In the genomic region with DNA sequence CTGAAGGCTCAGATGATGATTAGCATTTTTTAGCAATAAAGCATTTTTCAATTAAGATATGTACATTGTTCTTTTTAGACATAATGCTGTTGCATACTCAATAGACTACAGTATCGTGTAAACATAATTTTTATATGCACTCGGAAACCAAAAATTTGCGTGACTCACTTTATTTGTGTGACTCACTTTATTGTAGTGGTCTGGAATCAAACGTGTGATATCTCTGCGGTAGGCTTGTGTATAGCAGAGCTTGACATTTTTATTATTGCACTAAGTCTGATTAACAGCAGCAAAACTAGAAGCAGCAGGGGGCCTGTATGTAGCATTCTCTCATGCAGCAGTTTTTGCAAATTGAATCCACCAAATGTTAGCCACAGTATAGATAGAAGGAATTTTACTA, we compare ENCODE assay signal across 1 cellular context.
TF ChIP-seq lines count a peak whose summit lies in the region.

No MANE protein-coding gene starts in this region.

TF ChIP-seq in HEK293, 187 proteins besides CTCF, POLR2A, EP300 and RAD21 (continued from another document and continues in another):
- TF ChIP-seq ZNF18 (tag by site-specific recombination; IDR thresholded peaks at IDR 0.05) (peak; percentile 87), ZNF658 (tag by site-specific recombination; IDR thresholded peaks at IDR 0.05) (no peak), ZNF561 (tag by site-specific recombination; IDR thresholded peaks at IDR 0.05; ENCODE audit: borderline replicate concordance) (peak; percentile 83), SETDB1 (IDR thresholded peaks at IDR 0.05; ENCODE audit: insufficient read length, low read length) (no peak), ZNF184 (tag by site-specific recombination; IDR thresholded peaks at IDR 0.05) (0 out of 2 replicates have a peak, but pooled peaks have one; percentile 16), ZNF175 (tag by site-specific recombination; IDR thresholded peaks at IDR 0.05) (no peak), ELK4 (IDR thresholded peaks at IDR 0.05; ENCODE audit: borderline replicate concordance, low read depth, low read length) (no peak), ZNF223 (tag by site-specific recombination; IDR thresholded peaks at IDR 0.05) (no peak), ZNF404 (tag by site-specific recombination; IDR thresholded peaks at IDR 0.05) (no peak), YY2 (tag by site-specific recombination; IDR thresholded peaks at IDR 0.05) (no peak), ZFP37 (tag by site-specific recombination; IDR thresholded peaks at IDR 0.05) (no peak), KLF16 (tag by site-specific recombination; IDR thresholded peaks at IDR 0.05) (no peak), MZF1 (tag by site-specific recombination; IDR thresholded peaks at IDR 0.05; ENCODE audit: borderline replicate concordance) (no peak; the same call in 1 of the 2 replicates), SP3 (tag by site-specific recombination; IDR thresholded peaks at IDR 0.05) (no peak), ZFP69B (tag by site-specific recombination; IDR thresholded peaks at IDR 0.05) (peak; percentile 45; the same call in 1 of the 2 replicates), ZNF2 (tag by site-specific recombination; IDR thresholded peaks at IDR 0.05) (peak; percentile 24; the same call in 1 of the 2 replicates), PRDM6 (tag by site-specific recombination; IDR thresholded peaks at IDR 0.05) (peak; percentile 92), ZBTB1 (tag by site-specific recombination; IDR thresholded peaks at IDR 0.05) (0 out of 2 replicates have a peak, but pooled peaks have one; percentile 41), ZNF624 (tag by site-specific recombination; IDR thresholded peaks at IDR 0.05) (no peak), GLI2 (tag by site-specific recombination; IDR thresholded peaks at IDR 0.05; ENCODE audit: borderline replicate concordance, low read depth) (peak; percentile 90), HOXC10 (CRISPR knock-in tag; IDR thresholded peaks at IDR 0.05) (no peak), ZNF394 (tag by site-specific recombination; IDR thresholded peaks at IDR 0.05; ENCODE audit: borderline replicate concordance) (no peak), BCL6B (tag by site-specific recombination; IDR thresholded peaks at IDR 0.05) (no peak), ZNF449 (tag by site-specific recombination; IDR thresholded peaks at IDR 0.05) (no peak), ZNF112 (tag by site-specific recombination; IDR thresholded peaks at IDR 0.05) (no peak), ZNF48 (tag by site-specific recombination; IDR thresholded peaks at IDR 0.05) (no peak), ZNF664 (tag by site-specific recombination; IDR thresholded peaks at IDR 0.05) (no peak), ZSCAN18 (tag by site-specific recombination; IDR thresholded peaks at IDR 0.05) (no peak), ZNF354C (tag by site-specific recombination; IDR thresholded peaks at IDR 0.05; ENCODE audit: borderline replicate concordance, low read depth) (no peak), ZNF510 (tag by site-specific recombination; IDR thresholded peaks at IDR 0.05; ENCODE audit: insufficient replicate concordance) (no peak), PBX3 (CRISPR knock-in tag; IDR thresholded peaks at IDR 0.05) (no peak), TCF7L2 (IDR thresholded peaks at IDR 0.05; ENCODE audit: borderline replicate concordance, low read depth, low read length) (peak; percentile 91), ZNF670 (tag by site-specific recombination; IDR thresholded peaks at IDR 0.05; ENCODE audit: low read depth) (no peak), ZNF138 (tag by site-specific recombination; IDR thresholded peaks at IDR 0.05; ENCODE audit: borderline replicate concordance) (no peak), ZNF146 (tag by site-specific recombination; IDR thresholded peaks at IDR 0.05) (no peak), ZNF843 (tag by site-specific recombination; IDR thresholded peaks at IDR 0.05) (peak; percentile 98)
- TF ChIP-seq, protein P1, sequence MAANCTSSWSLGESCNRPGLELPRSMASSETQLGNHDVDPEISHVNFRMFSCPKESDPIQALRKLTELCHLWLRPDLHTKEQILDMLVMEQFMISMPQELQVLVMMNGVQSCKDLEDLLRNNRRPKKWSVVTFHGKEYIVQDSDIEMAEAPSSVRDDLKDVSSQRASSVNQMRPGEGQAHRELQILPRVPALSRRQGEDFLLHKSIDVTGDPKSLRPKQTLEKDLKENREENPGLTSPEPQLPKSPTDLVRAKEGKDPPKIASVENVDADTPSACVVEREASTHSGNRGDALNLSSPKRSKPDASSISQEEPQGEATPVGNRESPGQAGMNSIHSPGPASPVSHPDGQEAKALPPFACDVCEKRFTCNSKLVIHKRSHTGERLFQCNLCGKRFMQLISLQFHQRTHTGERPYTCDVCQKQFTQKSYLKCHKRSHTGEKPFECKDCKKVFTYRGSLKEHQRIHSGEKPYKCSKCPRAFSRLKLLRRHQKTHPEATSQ (tag by site-specific recombination; IDR thresholded peaks at IDR 0.05): 0 out of 2 replicates have a peak, but pooled peaks have one; percentile 22
- TF ChIP-seq, protein P2, sequence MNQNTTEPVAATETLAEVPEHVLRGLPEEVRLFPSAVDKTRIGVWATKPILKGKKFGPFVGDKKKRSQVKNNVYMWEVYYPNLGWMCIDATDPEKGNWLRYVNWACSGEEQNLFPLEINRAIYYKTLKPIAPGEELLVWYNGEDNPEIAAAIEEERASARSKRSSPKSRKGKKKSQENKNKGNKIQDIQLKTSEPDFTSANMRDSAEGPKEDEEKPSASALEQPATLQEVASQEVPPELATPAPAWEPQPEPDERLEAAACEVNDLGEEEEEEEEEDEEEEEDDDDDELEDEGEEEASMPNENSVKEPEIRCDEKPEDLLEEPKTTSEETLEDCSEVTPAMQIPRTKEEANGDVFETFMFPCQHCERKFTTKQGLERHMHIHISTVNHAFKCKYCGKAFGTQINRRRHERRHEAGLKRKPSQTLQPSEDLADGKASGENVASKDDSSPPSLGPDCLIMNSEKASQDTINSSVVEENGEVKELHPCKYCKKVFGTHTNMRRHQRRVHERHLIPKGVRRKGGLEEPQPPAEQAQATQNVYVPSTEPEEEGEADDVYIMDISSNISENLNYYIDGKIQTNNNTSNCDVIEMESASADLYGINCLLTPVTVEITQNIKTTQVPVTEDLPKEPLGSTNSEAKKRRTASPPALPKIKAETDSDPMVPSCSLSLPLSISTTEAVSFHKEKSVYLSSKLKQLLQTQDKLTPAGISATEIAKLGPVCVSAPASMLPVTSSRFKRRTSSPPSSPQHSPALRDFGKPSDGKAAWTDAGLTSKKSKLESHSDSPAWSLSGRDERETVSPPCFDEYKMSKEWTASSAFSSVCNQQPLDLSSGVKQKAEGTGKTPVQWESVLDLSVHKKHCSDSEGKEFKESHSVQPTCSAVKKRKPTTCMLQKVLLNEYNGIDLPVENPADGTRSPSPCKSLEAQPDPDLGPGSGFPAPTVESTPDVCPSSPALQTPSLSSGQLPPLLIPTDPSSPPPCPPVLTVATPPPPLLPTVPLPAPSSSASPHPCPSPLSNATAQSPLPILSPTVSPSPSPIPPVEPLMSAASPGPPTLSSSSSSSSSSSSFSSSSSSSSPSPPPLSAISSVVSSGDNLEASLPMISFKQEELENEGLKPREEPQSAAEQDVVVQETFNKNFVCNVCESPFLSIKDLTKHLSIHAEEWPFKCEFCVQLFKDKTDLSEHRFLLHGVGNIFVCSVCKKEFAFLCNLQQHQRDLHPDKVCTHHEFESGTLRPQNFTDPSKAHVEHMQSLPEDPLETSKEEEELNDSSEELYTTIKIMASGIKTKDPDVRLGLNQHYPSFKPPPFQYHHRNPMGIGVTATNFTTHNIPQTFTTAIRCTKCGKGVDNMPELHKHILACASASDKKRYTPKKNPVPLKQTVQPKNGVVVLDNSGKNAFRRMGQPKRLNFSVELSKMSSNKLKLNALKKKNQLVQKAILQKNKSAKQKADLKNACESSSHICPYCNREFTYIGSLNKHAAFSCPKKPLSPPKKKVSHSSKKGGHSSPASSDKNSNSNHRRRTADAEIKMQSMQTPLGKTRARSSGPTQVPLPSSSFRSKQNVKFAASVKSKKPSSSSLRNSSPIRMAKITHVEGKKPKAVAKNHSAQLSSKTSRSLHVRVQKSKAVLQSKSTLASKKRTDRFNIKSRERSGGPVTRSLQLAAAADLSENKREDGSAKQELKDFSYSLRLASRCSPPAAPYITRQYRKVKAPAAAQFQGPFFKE (tag by site-specific recombination; IDR thresholded peaks at IDR 0.05; ENCODE audit: borderline replicate concordance): no peak
- TF ChIP-seq, protein P3, sequence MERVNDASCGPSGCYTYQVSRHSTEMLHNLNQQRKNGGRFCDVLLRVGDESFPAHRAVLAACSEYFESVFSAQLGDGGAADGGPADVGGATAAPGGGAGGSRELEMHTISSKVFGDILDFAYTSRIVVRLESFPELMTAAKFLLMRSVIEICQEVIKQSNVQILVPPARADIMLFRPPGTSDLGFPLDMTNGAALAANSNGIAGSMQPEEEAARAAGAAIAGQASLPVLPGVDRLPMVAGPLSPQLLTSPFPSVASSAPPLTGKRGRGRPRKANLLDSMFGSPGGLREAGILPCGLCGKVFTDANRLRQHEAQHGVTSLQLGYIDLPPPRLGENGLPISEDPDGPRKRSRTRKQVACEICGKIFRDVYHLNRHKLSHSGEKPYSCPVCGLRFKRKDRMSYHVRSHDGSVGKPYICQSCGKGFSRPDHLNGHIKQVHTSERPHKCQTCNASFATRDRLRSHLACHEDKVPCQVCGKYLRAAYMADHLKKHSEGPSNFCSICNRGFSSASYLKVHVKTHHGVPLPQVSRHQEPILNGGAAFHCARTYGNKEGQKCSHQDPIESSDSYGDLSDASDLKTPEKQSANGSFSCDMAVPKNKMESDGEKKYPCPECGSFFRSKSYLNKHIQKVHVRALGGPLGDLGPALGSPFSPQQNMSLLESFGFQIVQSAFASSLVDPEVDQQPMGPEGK (tag by site-specific recombination; IDR thresholded peaks at IDR 0.05): peak; percentile 26; the same call in 1 of the 2 replicates
